Comparison of ENCODE assay signal across 23 cellular contexts in the genomic region with DNA sequence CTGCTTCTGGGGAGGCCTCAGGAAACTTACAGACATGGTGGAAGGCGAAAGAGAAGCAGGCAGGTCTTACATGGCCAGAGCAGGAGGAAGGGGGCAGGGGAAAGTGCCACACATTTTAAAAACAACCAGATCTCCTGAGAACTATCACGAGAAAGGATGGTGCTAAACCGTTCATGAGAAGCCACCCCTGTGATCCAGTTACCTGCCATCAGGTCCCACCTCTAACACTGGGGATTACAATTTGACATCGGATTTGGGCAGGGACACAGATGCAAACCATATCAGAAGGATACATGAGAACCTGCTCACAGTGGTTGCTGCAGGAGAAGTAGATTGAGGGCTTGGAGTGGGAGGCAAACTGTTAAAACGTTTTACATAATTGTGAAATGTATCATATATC.
DNase-seq lines count a peak whose midpoint lies in the region; ATAC-seq and TF ChIP-seq lines count a peak whose summit lies in the region.
"Had no signal": no experiment of that assay in that cellular context is flagged by ENCODE, and none has a peak within 500 bp of the region (broad histone marks: within the 10 kb centered on the region; RNA-seq: fewer than 3 reads in every experiment).

No MANE protein-coding gene starts in this region.

- peaks cover 0 to 27% (median 10%) of the 10 kb centered on the region in 12 donors for H3K4me1 ChIP-seq in heart left ventricle
- H3K4me1 ChIP-seq in endodermal cell (ENCODE audit: control insufficient read depth, insufficient read depth, low read length) = peaks cover 2% of the 10 kb centered on the region
- peaks cover 0 to 17% (median 9%) of the 10 kb centered on the region in 4 donors for H3K4me1 ChIP-seq in transverse colon
- peaks cover 0 to 23% of the 10 kb centered on the region in 2 donors for H3K4me1 ChIP-seq in uterus

- H3K27me3 Mint-ChIP-seq in endodermal cell (ENCODE audit: insufficient read depth) = no peaks in the 10 kb centered on the region
- H3K27me3 Mint-ChIP-seq in nephron (ENCODE audit: low read depth) = no peaks in the 10 kb centered on the region
- H3K27me3 Mint-ChIP-seq: naive thymus-derived CD4-positive, alpha-beta T cell had no signal

- H3K9ac ChIP-seq in endodermal cell (ENCODE audit: extremely low read depth, low read length, poor library complexity, severe bottlenecking) = no peak overlapping the region

- H3K27ac ChIP-seq in heart left ventricle = peak overlapping the region in 11 of 12 donors; percentile 11 to 62 (median 48)
- no peak overlapping the region for H3K27ac ChIP-seq in endodermal cell (ENCODE audit: low read depth, low read length)
- peak overlapping the region; percentile 38 to 62 (median 42) for H3K27ac ChIP-seq in transverse colon
- H3K27ac ChIP-seq in RWPE1 = no peak overlapping the region
- peak overlapping the region in 1 of 2 donors; percentile 41 for H3K27ac ChIP-seq in uterus

- peak overlapping the region; percentile 28 for H3K27ac Mint-ChIP-seq in endodermal cell
- H3K27ac Mint-ChIP-seq in nephron = peak overlapping the region; percentile 94 to 98 (median 98)
- H3K27ac Mint-ChIP-seq: activated CD8-positive, alpha-beta T cell treated with anti-CD3 and anti-CD28 coated beads for 36 hours; naive thymus-derived CD4-positive, alpha-beta T cell had no signal

- DNase-seq in heart left ventricle (no peak), cardiac septum (ENCODE audit: low spot score) (no peak), endodermal cell (peak; percentile 68), transverse colon (no peak), RWPE1 (ENCODE audit: low spot score) (no peak), uterus (no peak), erythroblast (lab: John Stamatoyannopoulos, UW) (no peak)
- DNase-seq: activated CD8-positive, alpha-beta T cell treated with anti-CD3 and anti-CD28 coated beads for 36 hours; activated effector memory CD4-positive, alpha-beta T cell treated with anti-CD3 and anti-CD28 coated beads, Interleukin-2, amount 50 U/mL, for 16 hours; activated T-cell treated with anti-CD3 and anti-CD28 coated beads for 4 hours; DMS79; foreskin melanocyte; Kasumi-1; naive thymus-derived CD4-positive, alpha-beta T cell; NCI-H1930; NCI-H2227 treated with DMSO at 0.1 percent for 48 hours; NCI-H748 treated with DMSO at 0.1 percent for 48 hours; stimulated activated CD4-positive, alpha-beta T cell treated with anti-CD3 and anti-CD28 coated beads, Interleukin-4, amount 100 ng/mL, for 1 hour; stimulated activated naive CD4-positive, alpha-beta T cell; T-helper 9 cell had no signal

- H3K9me3 Mint-ChIP-seq in endodermal cell (peaks cover 19% of the 10 kb centered on the region), nephron (no peaks in the 10 kb centered on the region)
- H3K9me3 Mint-ChIP-seq: activated CD8-positive, alpha-beta T cell treated with anti-CD3 and anti-CD28 coated beads for 36 hours; dendritic cell treated with granulocyte-macrophage colony-stimulating factor and Interleukin-4, amounts not matched to agents 40 ng/mL and 50 ng/mL, for 4 days had no signal

- no peaks in the 10 kb centered on the region for H3K27me3 ChIP-seq in heart left ventricle
- H3K27me3 ChIP-seq in endodermal cell (ENCODE audit: control insufficient read depth, insufficient read depth, low read length, poor library complexity, severe bottlenecking) = no peaks in the 10 kb centered on the region
- no peaks in the 10 kb centered on the region for H3K27me3 ChIP-seq in transverse colon
- H3K27me3 ChIP-seq in uterus = no peaks in the 10 kb centered on the region

- POLR2A ChIA-PET in RWPE1 (lab: Yijun Ruan, JAX; ENCODE audit: low non-redundant PET) = no interaction called here

- H3K36me3 ChIP-seq in heart left ventricle (no peaks in the 10 kb centered on the region), endodermal cell (ENCODE audit: control insufficient read depth, insufficient read depth, low read length) (no peaks in the 10 kb centered on the region), transverse colon (no peaks in the 10 kb centered on the region), uterus (no peaks in the 10 kb centered on the region)

- no peaks in the 10 kb centered on the region for H3K9me3 ChIP-seq in heart left ventricle
- H3K9me3 ChIP-seq in endodermal cell (ENCODE audit: control insufficient read depth, low read length) = no peaks in the 10 kb centered on the region
- no peaks in the 10 kb centered on the region for H3K9me3 ChIP-seq in transverse colon
- H3K9me3 ChIP-seq in uterus = no peaks in the 10 kb centered on the region

- TF ChIP-seq POLR2A in heart left ventricle (IDR thresholded peaks at IDR 0.05) (no peak), transverse colon (IDR thresholded peaks at IDR 0.05) (no peak), uterus (IDR thresholded peaks at IDR 0.05) (no peak), erythroblast (IDR thresholded peaks at IDR 0.05; ENCODE audit: low read length) (no peak)

- in situ Hi-C loops in transverse colon (cut with MboI; ENCODE audit: low pct_ligation_motif_present in 1 of 4, low pct_unique_long_range_greater_than_20kb in 1 of 4, low sequenced_read_pairs in 3 of 4) = no loop called here

- peaks cover 4% of the 10 kb centered on the region for H3K36me3 Mint-ChIP-seq in endodermal cell (ENCODE audit: low read depth)
- no peaks in the 10 kb centered on the region for H3K36me3 Mint-ChIP-seq in nephron (ENCODE audit: low read depth)
- H3K36me3 Mint-ChIP-seq: naive thymus-derived CD4-positive, alpha-beta T cell had no signal

- H3K4me1 Mint-ChIP-seq in endodermal cell (peaks cover 17% of the 10 kb centered on the region), nephron (peaks cover 58% of the 10 kb centered on the region)
- H3K4me1 Mint-ChIP-seq: naive thymus-derived CD4-positive, alpha-beta T cell had no signal

- ATAC-seq in heart left ventricle = no peak
- ATAC-seq: activated CD8-positive, alpha-beta T cell treated with anti-CD3 and anti-CD28 coated beads for 36 hours; HCT116; naive thymus-derived CD4-positive, alpha-beta T cell had no signal

- WGBS in heart left ventricle, 4 donors = 53 to 64% (median 55%) methylated on average over 5 of the region's 5 CpGs
- WGBS in endodermal cell (ENCODE audit: insufficient coverage in 1 of 2, insufficient read length in 1 of 2), 2 experiments = 47 to 51% methylated on average over 3 to 4 of the region's 5 CpGs
- 71 to 75% methylated on average over 5 of the region's 5 CpGs for WGBS in transverse colon (ENCODE audit: low coverage in 1 of 2), 2 donors

- CTCF ChIA-PET in RWPE1 (lab: Yijun Ruan, JAX) = no interaction called here

- no peak for TF ChIP-seq EP300 in transverse colon (IDR thresholded peaks at IDR 0.05; ENCODE audit: low read depth)

- H3K4me3 ChIP-seq in heart left ventricle (no peak overlapping the region), endodermal cell (ENCODE audit: low read length) (no peak overlapping the region), transverse colon (no peak overlapping the region), uterus (no peak overlapping the region)

- no peak overlapping the region for H3K4me3 Mint-ChIP-seq in endodermal cell
- no peak overlapping the region for H3K4me3 Mint-ChIP-seq in nephron
- H3K4me3 Mint-ChIP-seq: activated CD8-positive, alpha-beta T cell treated with anti-CD3 and anti-CD28 coated beads for 36 hours; dendritic cell treated with granulocyte-macrophage colony-stimulating factor and Interleukin-4, amounts not matched to agents 40 ng/mL and 50 ng/mL, for 4 days; naive thymus-derived CD4-positive, alpha-beta T cell had no signal

- intact Hi-C loops in heart left ventricle (cut with DNase I) = loop anchor here in 1 of 10 donors (10.0 kb wide), 1 partner anchor 146 kb away; no protein-coding TSS in a partner anchor
- intact Hi-C loops in cardiac septum (cut with DNase I) = loop anchor here (5.0 kb wide), 1 partner anchor 52 kb away; no protein-coding TSS in a partner anchor
- intact Hi-C loops in transverse colon (cut with DNase I; ENCODE audit: low total_unique reads) = no loop called here
- intact Hi-C loops in uterus (cut with DNase I; ENCODE audit: low total_unique reads) = no loop called here

- TF ChIP-seq CTCF in heart left ventricle (IDR thresholded peaks at IDR 0.05) (no peak), endodermal cell (conservative IDR thresholded peaks at IDR 0.05) (no peak), nephron (IDR thresholded peaks at IDR 0.05; ENCODE audit: unreplicated experiment in 3 of 3) (no peak), transverse colon (IDR thresholded peaks at IDR 0.05) (no peak), RWPE1 (conservative IDR thresholded peaks at IDR 0.05; ENCODE audit: low read depth) (no peak), uterus (IDR thresholded peaks at IDR 0.05) (no peak)

Comparison
In these comparisons a context has a peak if more than half of its experiments do, and no peak if none do; other contexts are left out.
1. H3K27ac ChIP-seq: peak in heart left ventricle (11 of 12) and transverse colon (4 of 4); none in endodermal cell (single experiment) and RWPE1 (single experiment).